ENCODE assay signal across 11 cellular contexts in genomic region chr1:22668840-22669239, GRCh38. TPM values are rescaled to one million over a fixed set of nuclear protein-coding genes. Genes with fewer than 3 reads are reported as not detected.
"Had no signal": no experiment of that assay in that cellular context is flagged by ENCODE, and none has a peak within 500 bp of the region (broad histone marks: within the 10 kb centered on the region; RNA-seq: fewer than 3 reads in every experiment).

No MANE protein-coding gene starts in this region.

RNA-seq across cellular contexts. Expression of gene C1QB, which starts 15.8 kb away (rescaled TPM):
- total RNA-seq: activated naive CD4-positive, alpha-beta T cell treated with anti-CD3 and anti-CD28 coated beads for 36 hours; activated naive CD4-positive, alpha-beta T cell treated with anti-CD3 and anti-CD28 coated beads, Interleukin-2, amount 50 U/mL, for 72 hours; activated naive CD8-positive, alpha-beta T cell treated with anti-CD3 and anti-CD28 coated beads for 36 hours; activated T-cell treated with anti-CD3 and anti-CD28 coated beads, Interleukin-2, amount 50 U/mL, for 72 hours; activated T-helper 1 cell treated with anti-CD3 and anti-CD28 coated beads, Interleukin-12 subunit alpha, Interleukin-12 subunit beta, Interleukin-2, Interleukin-4 antibody, amounts not matched to agents 30 ng/mL and 10 ng/mL and 1 ng/mL, durations not matched to agents 14 hours and 24 hours and 36 hours; activated T-helper 17 cell treated with anti-CD3 and anti-CD28 coated beads, Interleukin-2, amount 50 U/mL, for 72 hours; activated T-helper 2 cell treated with anti-CD3 and anti-CD28 coated beads, Interferon-gamma antibody, Interleukin-2, Interleukin-4, amounts not matched to agents 10 μg/mL and 5 μg/mL and 100 μg/mL, durations not matched to agents 14 hours and 24 hours and 36 hours; astrocyte; bronchial epithelial cell; cardiac muscle cell; chondrocyte had no signal
- polyA plus RNA-seq: cardiac muscle cell had no signal

RNA-seq across cellular contexts. Expression of gene C1QC, which starts 25.4 kb away (rescaled TPM):
- total RNA-seq: activated naive CD4-positive, alpha-beta T cell treated with anti-CD3 and anti-CD28 coated beads for 36 hours; activated naive CD4-positive, alpha-beta T cell treated with anti-CD3 and anti-CD28 coated beads, Interleukin-2, amount 50 U/mL, for 72 hours; activated naive CD8-positive, alpha-beta T cell treated with anti-CD3 and anti-CD28 coated beads for 36 hours; activated T-cell treated with anti-CD3 and anti-CD28 coated beads, Interleukin-2, amount 50 U/mL, for 72 hours; activated T-helper 1 cell treated with anti-CD3 and anti-CD28 coated beads, Interleukin-12 subunit alpha, Interleukin-12 subunit beta, Interleukin-2, Interleukin-4 antibody, amounts not matched to agents 30 ng/mL and 10 ng/mL and 1 ng/mL, durations not matched to agents 14 hours and 24 hours and 36 hours; activated T-helper 17 cell treated with anti-CD3 and anti-CD28 coated beads, Interleukin-2, amount 50 U/mL, for 72 hours; activated T-helper 2 cell treated with anti-CD3 and anti-CD28 coated beads, Interferon-gamma antibody, Interleukin-2, Interleukin-4, amounts not matched to agents 10 μg/mL and 5 μg/mL and 100 μg/mL, durations not matched to agents 14 hours and 24 hours and 36 hours; astrocyte; bronchial epithelial cell; cardiac muscle cell; chondrocyte had no signal
- polyA plus RNA-seq: cardiac muscle cell had no signal

RNA-seq across cellular contexts. Expression of gene C1QA, which starts 32.4 kb away (rescaled TPM):
- total RNA-seq: activated naive CD4-positive, alpha-beta T cell treated with anti-CD3 and anti-CD28 coated beads for 36 hours; activated naive CD4-positive, alpha-beta T cell treated with anti-CD3 and anti-CD28 coated beads, Interleukin-2, amount 50 U/mL, for 72 hours; activated naive CD8-positive, alpha-beta T cell treated with anti-CD3 and anti-CD28 coated beads for 36 hours; activated T-cell treated with anti-CD3 and anti-CD28 coated beads, Interleukin-2, amount 50 U/mL, for 72 hours; activated T-helper 1 cell treated with anti-CD3 and anti-CD28 coated beads, Interleukin-12 subunit alpha, Interleukin-12 subunit beta, Interleukin-2, Interleukin-4 antibody, amounts not matched to agents 30 ng/mL and 10 ng/mL and 1 ng/mL, durations not matched to agents 14 hours and 24 hours and 36 hours; activated T-helper 17 cell treated with anti-CD3 and anti-CD28 coated beads, Interleukin-2, amount 50 U/mL, for 72 hours; activated T-helper 2 cell treated with anti-CD3 and anti-CD28 coated beads, Interferon-gamma antibody, Interleukin-2, Interleukin-4, amounts not matched to agents 10 μg/mL and 5 μg/mL and 100 μg/mL, durations not matched to agents 14 hours and 24 hours and 36 hours; astrocyte; bronchial epithelial cell; cardiac muscle cell; chondrocyte had no signal
- polyA plus RNA-seq: cardiac muscle cell had no signal

RNA-seq across cellular contexts. Expression of gene EPHB2, which starts 41.8 kb away (rescaled TPM):
- total RNA-seq: activated naive CD4-positive, alpha-beta T cell treated with anti-CD3 and anti-CD28 coated beads for 36 hours; activated naive CD4-positive, alpha-beta T cell treated with anti-CD3 and anti-CD28 coated beads, Interleukin-2, amount 50 U/mL, for 72 hours; activated T-helper 1 cell treated with anti-CD3 and anti-CD28 coated beads, Interleukin-12 subunit alpha, Interleukin-12 subunit beta, Interleukin-2, Interleukin-4 antibody, amounts not matched to agents 30 ng/mL and 10 ng/mL and 1 ng/mL, durations not matched to agents 14 hours and 24 hours and 36 hours; activated T-helper 2 cell treated with anti-CD3 and anti-CD28 coated beads, Interferon-gamma antibody, Interleukin-2, Interleukin-4, amounts not matched to agents 10 μg/mL and 5 μg/mL and 100 μg/mL, durations not matched to agents 14 hours and 24 hours and 36 hours had no signal
